1 cellular context compared by ENCODE assay signal in the genomic region with DNA sequence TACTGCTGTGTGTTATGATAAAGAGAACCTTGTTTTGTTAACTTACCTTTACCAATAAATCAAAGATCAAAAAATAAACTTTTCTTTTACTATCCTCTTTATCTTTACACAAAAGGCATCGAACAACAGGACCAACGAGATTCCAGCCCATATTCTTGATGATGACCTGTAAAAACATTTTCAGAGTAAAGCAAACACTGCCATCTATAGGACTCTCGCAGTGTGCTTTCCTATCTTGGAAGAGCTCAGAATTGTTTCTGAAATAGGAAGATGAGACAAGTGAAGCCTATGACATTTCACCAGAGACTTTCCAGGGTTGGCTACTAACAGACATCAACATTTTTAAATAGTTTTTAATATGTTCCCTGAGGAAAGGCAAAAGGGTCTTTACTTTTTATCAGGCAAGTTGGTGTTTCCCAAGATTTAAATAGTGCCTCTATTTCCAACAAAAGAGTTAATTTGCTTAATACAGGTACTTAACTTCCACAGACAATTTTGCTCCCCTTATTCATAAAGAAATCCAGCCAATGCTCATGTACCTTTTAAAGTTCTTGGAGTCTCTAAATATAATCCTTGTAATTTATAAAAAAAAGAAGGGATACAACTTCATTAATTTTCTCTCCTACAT.
TF ChIP-seq lines count a peak whose summit lies in the region.

No MANE protein-coding gene starts in this region.

TF ChIP-seq in GM12878, 131 proteins besides CTCF, POLR2A, EP300 and RAD21 (continued from another document):
- TF ChIP-seq, protein P1, sequence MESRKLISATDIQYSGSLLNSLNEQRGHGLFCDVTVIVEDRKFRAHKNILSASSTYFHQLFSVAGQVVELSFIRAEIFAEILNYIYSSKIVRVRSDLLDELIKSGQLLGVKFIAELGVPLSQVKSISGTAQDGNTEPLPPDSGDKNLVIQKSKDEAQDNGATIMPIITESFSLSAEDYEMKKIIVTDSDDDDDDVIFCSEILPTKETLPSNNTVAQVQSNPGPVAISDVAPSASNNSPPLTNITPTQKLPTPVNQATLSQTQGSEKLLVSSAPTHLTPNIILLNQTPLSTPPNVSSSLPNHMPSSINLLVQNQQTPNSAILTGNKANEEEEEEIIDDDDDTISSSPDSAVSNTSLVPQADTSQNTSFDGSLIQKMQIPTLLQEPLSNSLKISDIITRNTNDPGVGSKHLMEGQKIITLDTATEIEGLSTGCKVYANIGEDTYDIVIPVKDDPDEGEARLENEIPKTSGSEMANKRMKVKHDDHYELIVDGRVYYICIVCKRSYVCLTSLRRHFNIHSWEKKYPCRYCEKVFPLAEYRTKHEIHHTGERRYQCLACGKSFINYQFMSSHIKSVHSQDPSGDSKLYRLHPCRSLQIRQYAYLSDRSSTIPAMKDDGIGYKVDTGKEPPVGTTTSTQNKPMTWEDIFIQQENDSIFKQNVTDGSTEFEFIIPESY (IDR thresholded peaks at IDR 0.05) = no peak
- no peak for TF ChIP-seq MTA2 (IDR thresholded peaks at IDR 0.05; ENCODE audit: low read depth)
- TF ChIP-seq, protein P2, sequence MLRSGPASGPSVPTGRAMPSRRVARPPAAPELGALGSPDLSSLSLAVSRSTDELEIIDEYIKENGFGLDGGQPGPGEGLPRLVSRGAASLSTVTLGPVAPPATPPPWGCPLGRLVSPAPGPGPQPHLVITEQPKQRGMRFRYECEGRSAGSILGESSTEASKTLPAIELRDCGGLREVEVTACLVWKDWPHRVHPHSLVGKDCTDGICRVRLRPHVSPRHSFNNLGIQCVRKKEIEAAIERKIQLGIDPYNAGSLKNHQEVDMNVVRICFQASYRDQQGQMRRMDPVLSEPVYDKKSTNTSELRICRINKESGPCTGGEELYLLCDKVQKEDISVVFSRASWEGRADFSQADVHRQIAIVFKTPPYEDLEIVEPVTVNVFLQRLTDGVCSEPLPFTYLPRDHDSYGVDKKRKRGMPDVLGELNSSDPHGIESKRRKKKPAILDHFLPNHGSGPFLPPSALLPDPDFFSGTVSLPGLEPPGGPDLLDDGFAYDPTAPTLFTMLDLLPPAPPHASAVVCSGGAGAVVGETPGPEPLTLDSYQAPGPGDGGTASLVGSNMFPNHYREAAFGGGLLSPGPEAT (IDR thresholded peaks at IDR 0.05; ENCODE audit: low read depth) = no peak
- peak; percentile 30; the same call in 1 of the 2 replicates for TF ChIP-seq SMC3 (IDR thresholded peaks at IDR 0.05; ENCODE audit: borderline replicate concordance, low read length)
- no peak for TF ChIP-seq CEBPZ (IDR thresholded peaks at IDR 0.05; ENCODE audit: low read depth, low read length)
- no peak for TF ChIP-seq BMI1 (IDR thresholded peaks at IDR 0.05; ENCODE audit: borderline replicate concordance)
